Comparison of ENCODE assay signal across 26 cellular contexts in genomic region chr10:96856317-96856716, GRCh38. TPM values are rescaled to one million over a fixed set of nuclear protein-coding genes. Genes with fewer than 3 reads are reported as not detected.
A peak's percentile ranks its signal among the peaks of the same experiment; 100 is the strongest.
DNase-seq lines count a peak whose midpoint lies in the region; ATAC-seq, FAIRE-seq and TF ChIP-seq lines count a peak whose summit lies in the region.
"Had no signal": no experiment of that assay in that cellular context is flagged by ENCODE, and none has a peak within 500 bp of the region (broad histone marks: within the 10 kb centered on the region; RNA-seq: fewer than 3 reads in every experiment).

No MANE protein-coding gene starts in this region.

- SMC1A ChIA-PET in GM12878 (lab: Charles Lee; ENCODE audit: uncharacterized antibody, unreplicated experiment) = interaction anchor here (0.6 to 1.2 kb wide), 3 partner anchors 12 to 67 kb away, joined by 3 to 4 read pairs (median 3); no protein-coding TSS in a partner anchor

- in situ Hi-C loops in IMR-90 (cut with MboI; ENCODE audit: low sequenced_read_pairs) (loop anchor here (5.0 kb wide), 1 partner anchor 36 kb away; no protein-coding TSS in a partner anchor), GM12878 (cut with MboI) (no loop called here), ACHN (cut with HindIII; ENCODE audit: low pct_ligation_motif_present, low pct_unique_long_range_greater_than_20kb, low sequenced_read_pairs) (no loop called here)

- H3K4me1 Mint-ChIP-seq in CD8-positive, alpha-beta T cell (ENCODE audit: low read depth) = peaks cover 78% of the 10 kb centered on the region

- no peaks in the 10 kb centered on the region for H3K27me3 ChIP-seq in CD8-positive, alpha-beta T cell (ENCODE audit: insufficient read depth, low read length)
- H3K27me3 ChIP-seq in IMR-90 (ENCODE audit: control insufficient read depth, insufficient read depth, low read length) (no peaks in the 10 kb centered on the region), GM12878 (replicated peaks in 1 of 2; ENCODE audit: control insufficient read depth in 2 of 2, insufficient read depth in 2 of 2, low read length in 1 of 2) (no peaks in the 10 kb centered on the region), neuronal stem cell (ENCODE audit: control insufficient read depth in 3 of 3, insufficient read depth in 3 of 3, low read depth in 1 of 3, low read length in 3 of 3) (no peaks in the 10 kb centered on the region), right atrium auricular region (no peaks in the 10 kb centered on the region)
- H3K27me3 ChIP-seq: ovary, upper lobe of right lung had no signal

- H2BK5ac ChIP-seq in IMR-90 (ENCODE audit: low read depth, low read length, poor library complexity, severe bottlenecking) (peak overlapping the region; percentile 51), neuronal stem cell (ENCODE audit: low read length) (no peak overlapping the region)

- dilution Hi-C loops in IMR-90 (cut with HindIII; ENCODE audit: low sequenced_read_pairs, unreplicated experiment) = no loop called here

- H3K23ac ChIP-seq in IMR-90 (ENCODE audit: low read depth, low read length) (no peak overlapping the region), neuronal stem cell (ENCODE audit: low read depth, low read length, poor library complexity) (no peak overlapping the region)

- H3K27me3 Mint-ChIP-seq in CD8-positive, alpha-beta T cell (ENCODE audit: low read depth) = no peaks in the 10 kb centered on the region
- H3K27me3 Mint-ChIP-seq: activated CD8-positive, alpha-beta T cell treated with anti-CD3 and anti-CD28 coated beads for 36 hours; CD4-positive, CD25-positive, alpha-beta regulatory T cell; naive B cell had no signal

- 100% methylated on average over 1 of the region's 3 CpGs; no CpG with 5 or more reads in 1 of the 2 experiments for WGBS in IMR-90 (ENCODE audit: extremely low coverage in 2 of 2, insufficient read length in 1 of 2), 2 experiments
- 67% methylated on average over 3 of the region's 3 CpGs for WGBS in GM12878 (ENCODE audit: insufficient coverage, insufficient replicate concordance, low lambda C conversion rate, missing lambda C conversion rate)
- no CpG with 5 or more reads among the region's 3 CpGs for WGBS in neuronal stem cell (ENCODE audit: extremely low coverage in 2 of 2, insufficient read length in 2 of 2, insufficient replicate concordance in 1 of 2), 2 donors

- intact Hi-C loops in CD8-positive, alpha-beta T cell (cut with DNase I, micrococcal nuclease) = no loop called here
- intact Hi-C loops in IMR-90 (cut with micrococcal nuclease) (no loop called here), GM12878 (cut with micrococcal nuclease; ENCODE audit: unreplicated experiment) (no loop called here)

- no peaks in the 10 kb centered on the region for H3K9me3 ChIP-seq in CD8-positive, alpha-beta T cell (ENCODE audit: low read length)
- H3K9me3 ChIP-seq in IMR-90 (ENCODE audit: control insufficient read depth, insufficient read depth, low read length) (no peaks in the 10 kb centered on the region), GM12878 (replicated peaks; ENCODE audit: control insufficient read depth, insufficient read depth, low read length) (no peaks in the 10 kb centered on the region; the same call in 1 of the 3 replicates), neuronal stem cell (replicated peaks in 1 of 2; ENCODE audit: control insufficient read depth in 2 of 2, insufficient read depth in 1 of 2, low read depth in 1 of 2, low read length in 2 of 2) (peaks cover 0 to 2% of the 10 kb centered on the region in 2 donors), right atrium auricular region (no peaks in the 10 kb centered on the region)
- H3K9me3 ChIP-seq: left ventricle myocardium inferior, ovary, upper lobe of right lung had no signal

- TF ChIP-seq POLR2A in IMR-90 (IDR thresholded peaks at IDR 0.05; ENCODE audit: low read depth, low read length) (no peak), GM12878 (IDR thresholded peaks at IDR 0.05; ENCODE audit: low read depth, low read length) (no peak)

- H3K4ac ChIP-seq in IMR-90 (ENCODE audit: low read depth, low read length) = peak overlapping the region; percentile 54
- H3K4ac ChIP-seq in neuronal stem cell (ENCODE audit: low read length) = no peak overlapping the region

- H3K18ac ChIP-seq in IMR-90 (ENCODE audit: low read depth, low read length) (peak overlapping the region; percentile 24; the same call in 1 of the 2 replicates), neuronal stem cell (ENCODE audit: low read length) (peak overlapping the region; percentile 66)

- H3K4me1 ChIP-seq in CD8-positive, alpha-beta T cell (ENCODE audit: insufficient read depth, low read length) = peaks cover 6% of the 10 kb centered on the region
- H3K4me1 ChIP-seq in IMR-90 (ENCODE audit: control insufficient read depth, insufficient read depth, low read length) = peaks cover 5% of the 10 kb centered on the region; the same call in 1 of the 2 replicates
- peaks cover 33% of the 10 kb centered on the region for H3K4me1 ChIP-seq in GM12878 (ENCODE audit: control insufficient read depth, insufficient read depth, low read length)
- H3K4me1 ChIP-seq in neuronal stem cell (ENCODE audit: control insufficient read depth in 2 of 2, insufficient read depth in 1 of 2, low read depth in 1 of 2, low read length in 2 of 2) = peaks cover 7 to 15% of the 10 kb centered on the region in 2 donors
- H3K4me1 ChIP-seq in right atrium auricular region = peaks cover 0 to 45% of the 10 kb centered on the region in 2 donors

- H3K27ac ChIP-seq in CD8-positive, alpha-beta T cell (ENCODE audit: low read depth, low read length) = no peak overlapping the region
- H3K27ac ChIP-seq in IMR-90 (ENCODE audit: insufficient read depth, low read length) (peak overlapping the region; percentile 25; the same call in 1 of the 2 replicates), GM12878 (ENCODE audit: control insufficient read depth, insufficient read depth) (no peak overlapping the region; the same call in 1 of the 2 replicates), neuronal stem cell (replicated peaks; ENCODE audit: low read length) (peak overlapping the region; percentile 46), right atrium auricular region (no peak overlapping the region)
- H3K27ac ChIP-seq: left ventricle myocardium inferior, ovary, SK-N-MC, upper lobe of right lung had no signal

- no peak overlapping the region for H2AFZ ChIP-seq in IMR-90 (replicated peaks; ENCODE audit: low read length, poor library complexity)
- H2AFZ ChIP-seq in GM12878 (ENCODE audit: control insufficient read depth, low read depth, low read length) = no peak overlapping the region
- no peak overlapping the region for H2AFZ ChIP-seq in neuronal stem cell (ENCODE audit: low read length)

- H3K4me3 ChIP-seq in CD8-positive, alpha-beta T cell (ENCODE audit: low read depth, low read length) = no peak overlapping the region
- H3K4me3 ChIP-seq in IMR-90 (ENCODE audit: insufficient read depth, low read depth, low read length) = no peak overlapping the region
- H3K4me3 ChIP-seq in GM12878 = no peak overlapping the region
- no peak overlapping the region for H3K4me3 ChIP-seq in neuronal stem cell (ENCODE audit: low read length in 2 of 2)
- no peak overlapping the region for H3K4me3 ChIP-seq in right atrium auricular region
- H3K4me3 ChIP-seq: left ventricle myocardium inferior, ovary, SK-N-MC, smooth muscle cell, upper lobe of right lung had no signal

- no peak overlapping the region for H2BK12ac ChIP-seq in neuronal stem cell (ENCODE audit: low read length)

- TF ChIP-seq EP300 in GM12878 (IDR thresholded peaks at IDR 0.05; ENCODE audit: borderline replicate concordance in 1 of 2, control insufficient read depth in 1 of 2, low read depth in 2 of 2, low read length in 2 of 2) = no peak

- H4K91ac ChIP-seq in IMR-90 (ENCODE audit: insufficient read depth, low read depth, low read length) = peak overlapping the region; percentile 52; the same call in 1 of the 2 replicates
- no peak overlapping the region for H4K91ac ChIP-seq in neuronal stem cell (ENCODE audit: low read depth, low read length, poor library complexity)

- H2BK20ac ChIP-seq in IMR-90 (ENCODE audit: low read depth, low read length) = no peak overlapping the region

- H3K79me1 ChIP-seq in IMR-90 (ENCODE audit: low read depth in 1 of 2, low read length in 2 of 2) = peaks cover 34 to 75% of the 10 kb centered on the region in 2 experiments
- peaks cover 2% of the 10 kb centered on the region for H3K79me1 ChIP-seq in neuronal stem cell (ENCODE audit: low read depth, low read length)

- H3K4me3 Mint-ChIP-seq in CD8-positive, alpha-beta T cell = no peak overlapping the region
- H3K4me3 Mint-ChIP-seq: activated CD8-positive, alpha-beta T cell treated with anti-CD3 and anti-CD28 coated beads for 36 hours; CD4-positive, CD25-positive, alpha-beta regulatory T cell; mesothelial cell of epicardium had no signal

- POLR2A ChIA-PET in CD8-positive, alpha-beta T cell (lab: Charles Lee) = no interaction called here
- POLR2A ChIA-PET in IMR-90 (lab: Charles Lee; ENCODE audit: unreplicated experiment) = no interaction called here
- POLR2A ChIA-PET in GM12878 (lab: Charles Lee) = interaction anchor here (0.7 to 1.1 kb wide), 2 partner anchors 19 to 27 kb away, joined by 4 to 6 read pairs; no protein-coding TSS in a partner anchor

- TF ChIP-seq RAD21 in IMR-90 (IDR thresholded peaks at IDR 0.05; ENCODE audit: low read length) (no peak), GM12878 (IDR thresholded peaks at IDR 0.05; ENCODE audit: insufficient read depth, low read depth, low read length) (no peak)

- peaks cover 18% of the 10 kb centered on the region for H3K9me1 ChIP-seq in IMR-90 (ENCODE audit: insufficient read depth, low read length)

- peaks cover 52% of the 10 kb centered on the region for H3K36me3 Mint-ChIP-seq in CD8-positive, alpha-beta T cell

- H2AK5ac ChIP-seq in IMR-90 (ENCODE audit: low read depth, low read length) (no peak overlapping the region), neuronal stem cell (ENCODE audit: low read depth, low read length) (no peak overlapping the region)

- TF ChIP-seq CTCF in CD8-positive, alpha-beta T cell (IDR thresholded peaks at IDR 0.05) = no peak
- no peak for TF ChIP-seq CTCF in IMR-90 (conservative IDR thresholded peaks at IDR 0.05; ENCODE audit: low read depth, low read length)
- TF ChIP-seq CTCF in GM12878 (IDR thresholded peaks at IDR 0.05 in 2 of 3, conservative IDR thresholded peaks at IDR 0.05 in 1 of 3; ENCODE audit: control insufficient read depth in 2 of 3, extremely low read depth in 1 of 3, insufficient read depth in 1 of 3, low read depth in 3 of 3, low read length in 3 of 3) = no peak
- TF ChIP-seq CTCF in right atrium auricular region (IDR thresholded peaks at IDR 0.05) = no peak

- H2BK15ac ChIP-seq in IMR-90 (ENCODE audit: low read depth, low read length) (no peak overlapping the region; the same call in 2 of the 3 replicates), neuronal stem cell (ENCODE audit: low read length) (no peak overlapping the region)

- H3K79me2 ChIP-seq in GM12878 (ENCODE audit: control insufficient read depth, insufficient read depth, low read length) = peaks cover 83% of the 10 kb centered on the region

- H4K8ac ChIP-seq in IMR-90 (ENCODE audit: low read depth in 2 of 2, low read length in 2 of 2) = peak overlapping the region in 1 of 2 experiments; percentile 60; a peak in 1 of 4 replicates
- H4K8ac ChIP-seq in neuronal stem cell (ENCODE audit: low read depth, low read length) = no peak overlapping the region

- 0 out of 2 replicates have a peak overlapping the region, but pooled peaks have one; percentile 20 for H3K14ac ChIP-seq in IMR-90 (replicated peaks; ENCODE audit: low read depth, low read length)
- no peak overlapping the region for H3K14ac ChIP-seq in neuronal stem cell (ENCODE audit: low read length)

- no peak overlapping the region for H3K4me2 ChIP-seq in IMR-90 (ENCODE audit: low read depth, low read length)
- H3K4me2 ChIP-seq in GM12878 (ENCODE audit: control insufficient read depth, insufficient read depth) = peak overlapping the region; percentile 1; the same call in 1 of the 2 replicates
- no peak overlapping the region for H3K4me2 ChIP-seq in neuronal stem cell (ENCODE audit: insufficient read depth, low read length, poor library complexity, severe bottlenecking)
- H3K4me2 ChIP-seq: smooth muscle cell had no signal

- peaks cover 64% of the 10 kb centered on the region for H4K20me1 ChIP-seq in IMR-90 (ENCODE audit: insufficient read depth, low read length)
- no peaks in the 10 kb centered on the region; the same call in 1 of the 2 replicates for H4K20me1 ChIP-seq in GM12878 (ENCODE audit: control insufficient read depth, insufficient read depth)

- peak overlapping the region; percentile 35; the same call in 1 of the 2 replicates for H4K5ac ChIP-seq in IMR-90 (ENCODE audit: low read depth, low read length)

- no peak overlapping the region for H2AK9ac ChIP-seq in IMR-90 (replicated peaks; ENCODE audit: low read depth, low read length, poor library complexity)

- H3K9ac ChIP-seq in IMR-90 (ENCODE audit: low read depth, low read length) (no peak overlapping the region), GM12878 (ENCODE audit: control insufficient read depth, insufficient read depth, low read length) (no peak overlapping the region), neuronal stem cell (ENCODE audit: low read depth, low read length, poor library complexity) (no peak overlapping the region)

- no TSS peak for BruUV-seq in IMR-90 (replicated peaks; lab: Mats Ljungman, UMichigan)
- no TSS peak for BruUV-seq in GM12878 (replicated peaks; lab: Mats Ljungman, UMichigan)

- H3K56ac ChIP-seq in IMR-90 (ENCODE audit: extremely low read depth, insufficient read depth, low read length) = no peak overlapping the region

- no peak for DNase-seq in CD8-positive, alpha-beta T cell
- DNase-seq in IMR-90 (no peak), GM12878 (ENCODE audit: low read depth, low spot score) (no peak), neuronal stem cell (ENCODE audit: low spot score) (no peak), cortex of kidney (lab: John Stamatoyannopoulos, UW) (no peak), Ammon's horn (ENCODE audit: low spot score) (no peak), right atrium auricular region (ENCODE audit: low spot score) (no peak), ACHN (no peak)
- DNase-seq: activated CD8-positive, alpha-beta T cell treated with anti-CD3 and anti-CD28 coated beads for 36 hours; activated effector memory CD4-positive, alpha-beta T cell treated with Interleukin-2 at 50 U/mL for 16 hours; CD4-positive, CD25-positive, alpha-beta regulatory T cell; DMS 273 treated with DMSO at 0.1 percent for 48 hours; KBM-7; left ventricle myocardium inferior; naive B cell; NCI-H1436; NCI-H345; NCI-H748 treated with DMSO at 0.1 percent for 48 hours; ovary; stimulated activated CD4-positive, alpha-beta T cell treated with anti-CD3 and anti-CD28 coated beads, Interleukin-2, amount 100 ng/mL, for 24 hours; substantia nigra; upper lobe of right lung had no signal

- no peak overlapping the region for H2BK120ac ChIP-seq in IMR-90 (ENCODE audit: low read depth, low read length)
- H2BK120ac ChIP-seq in neuronal stem cell (ENCODE audit: low read depth, low read length) = no peak overlapping the region

- H3K27ac Mint-ChIP-seq in CD8-positive, alpha-beta T cell = peak overlapping the region; percentile 47
- H3K27ac Mint-ChIP-seq: activated CD8-positive, alpha-beta T cell treated with anti-CD3 and anti-CD28 coated beads for 36 hours; mesothelial cell of epicardium had no signal

- no peaks in the 10 kb centered on the region for H3K36me3 ChIP-seq in CD8-positive, alpha-beta T cell (ENCODE audit: insufficient read depth, low read length)
- H3K36me3 ChIP-seq in IMR-90 (ENCODE audit: control insufficient read depth, insufficient read depth, low read length) (peaks cover 4% of the 10 kb centered on the region), GM12878 (ENCODE audit: control insufficient read depth in 2 of 2, insufficient read depth in 2 of 2, low read length in 1 of 2) (peaks cover 2 to 8% of the 10 kb centered on the region in 2 experiments; a peak in 2 of 4 replicates), neuronal stem cell (replicated peaks in 1 of 2; ENCODE audit: control insufficient read depth in 2 of 2, insufficient read depth in 2 of 2, low read length in 2 of 2) (peaks cover 0 to 45% of the 10 kb centered on the region in 2 donors), right atrium auricular region (peaks cover 10% of the 10 kb centered on the region)
- H3K36me3 ChIP-seq: ovary, upper lobe of right lung had no signal

- no peak for FAIRE-seq in GM12878 (lab: Jason Lieb, UNC)
- FAIRE-seq: TTC549 had no signal

- H3K9me3 Mint-ChIP-seq in CD8-positive, alpha-beta T cell = no peaks in the 10 kb centered on the region
- H3K9me3 Mint-ChIP-seq: activated CD8-positive, alpha-beta T cell treated with anti-CD3 and anti-CD28 coated beads for 36 hours; mesothelial cell of epicardium; naive B cell had no signal

- ATAC-seq in CD8-positive, alpha-beta T cell = no peak
- ATAC-seq in IMR-90 (ENCODE audit: low read depth) (no peak), GM12878 (no peak)
- ATAC-seq: activated CD8-positive, alpha-beta T cell treated with anti-CD3 and anti-CD28 coated beads for 36 hours; upper lobe of right lung had no signal

- RAD21 ChIA-PET in GM12878 (lab: Charles Lee; ENCODE audit: unreplicated experiment) = interaction anchor here (0.7 kb wide), 2 partner anchors 20 to 53 kb away, joined by 3 read pairs; no protein-coding TSS in a partner anchor

- CTCF ChIA-PET in CD8-positive, alpha-beta T cell (lab: Charles Lee) = no interaction called here
- CTCF ChIA-PET in IMR-90 (lab: Yijun Ruan, JAX) = no interaction called here
- CTCF ChIA-PET in GM12878 (lab: Yijun Ruan, JAX) = no interaction called here

RNA-seq across cellular contexts. Expression of gene LCOR, which starts 24.2 kb away (rescaled TPM):
- 10 to 100 TPM; 57.9 to 62.0 TPM for total RNA-seq in CD8-positive, alpha-beta T cell
- total RNA-seq in IMR-90 (2012; rRNA removed) (25.8 and 36.9 TPM in 2 replicates), GM12878 (2014; rRNA removed) (11.2 and 16.2 TPM in 2 replicates), GM12878 (2014; rRNA removed; fragmentation: Illumina TruSeq; extraction: Trizol) (17.8 and 19.2 TPM in 2 replicates), GM12878 (2021) (18.9 and 22.0 TPM in 2 replicates), right atrium auricular region (10 to 100 TPM; 10.2 to 12.2 TPM)
- polyA plus RNA-seq in IMR-90 (2012; rRNA removed) (3.4 and 3.7 TPM in 2 replicates), GM12878 (2011; rRNA removed) (18.0 and 24.9 TPM in 2 replicates), GM12878 (2014; fragmentation: Illumina TruSeq; extraction: Trizol) (10.2 and 16.0 TPM in 2 replicates), GM12878 (2014; fragmentation: Nextera tagmentation; extraction: Ambion mirVana) (1 to 10 TPM; 1.6 to 6.1 TPM), GM12878 (2014; rRNA removed) (5.2 and 6.6 TPM in 2 replicates), GM12878 (2016; fragmentation: Nextera tagmentation; extraction: Ambion mirVana) (10 to 100 TPM; 15.3 to 16.9 TPM)
- 0.82 and 1.1 TPM in 2 replicates for polyA plus RNA-seq in IMR-90 (2012; cell fraction: cytosol; rRNA removed)
- 2.3 and 6.1 TPM in 2 replicates for polyA plus RNA-seq in IMR-90 (2012; cell fraction: nucleus; rRNA removed; ENCODE audit: low replicate concordance)
- 164 and 167 TPM in 2 replicates for total RNA-seq in GM12878 (2013; cell fraction: nucleolus; rRNA removed)
- polyA plus RNA-seq in GM12878 (2011; ENCODE audit: low read depth) = 18.1 TPM
- 6.8 and 12.2 TPM in 2 replicates for polyA plus RNA-seq in GM12878 (2011; cell fraction: cytosol; rRNA removed)
- 19.2 and 25.2 TPM in 2 replicates for polyA plus RNA-seq in GM12878 (2011; cell fraction: nucleus; rRNA removed)
- 8.0 TPM in 2 replicates for polyA plus RNA-seq in GM12878 (2012)
- polyA minus RNA-seq in GM12878 (2011; rRNA and poly(A)+ RNA removed) = 34.7 and 38.0 TPM in 2 replicates
- polyA minus RNA-seq in GM12878 (2011; cell fraction: cytosol; rRNA and poly(A)+ RNA removed) = 9.0 and 13.2 TPM in 2 replicates
- polyA minus RNA-seq in GM12878 (2011; cell fraction: nucleus; rRNA and poly(A)+ RNA removed) = 35.9 and 66.6 TPM in 2 replicates
- polyA plus RNA-seq in neuronal stem cell (2013, experiment 1 of 2) = 12.0 TPM
- polyA plus RNA-seq in neuronal stem cell (2013, experiment 2 of 2) = 10.4 TPM

Comparison
In these comparisons a context has a peak if more than half of its experiments do, and no peak if none do; other contexts are left out.
1. H3K27ac ChIP-seq: peak in IMR-90 (single experiment) and neuronal stem cell (single experiment); none in CD8-positive, alpha-beta T cell (single experiment), GM12878 (single experiment) and right atrium auricular region (0 of 2).